Comparison of ENCODE assay signal across 13 cellular contexts in the genomic region with DNA sequence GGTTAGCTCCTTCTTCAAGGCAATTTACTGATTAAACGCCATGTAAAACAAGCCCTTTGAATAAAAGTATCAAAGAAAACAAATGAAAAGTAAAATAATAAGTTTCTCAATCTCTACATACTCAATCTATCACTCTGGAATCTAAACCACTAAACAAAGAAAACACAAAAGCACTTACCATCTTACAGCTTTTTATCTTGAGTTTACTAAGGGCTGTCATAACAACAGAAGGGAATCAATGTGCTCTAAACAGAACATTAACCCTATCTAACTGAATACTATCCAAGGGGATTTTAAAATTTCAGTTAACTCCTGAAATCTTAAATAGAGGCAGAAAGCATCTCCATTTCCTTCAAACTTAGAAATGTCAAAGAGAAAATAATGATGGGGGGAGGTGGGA. TPM values are rescaled to one million over a fixed set of nuclear protein-coding genes. Genes with fewer than 3 reads are reported as not detected.
DNase-seq lines count a peak whose midpoint lies in the region; ATAC-seq, FAIRE-seq and TF ChIP-seq lines count a peak whose summit lies in the region.
"Had no signal": no experiment of that assay in that cellular context is flagged by ENCODE, and none has a peak within 500 bp of the region (broad histone marks: within the 10 kb centered on the region; RNA-seq: fewer than 3 reads in every experiment).

No MANE protein-coding gene starts in this region.

- H4K20me1 ChIP-seq in endothelial cell of umbilical vein (replicated peaks; ENCODE audit: control insufficient read depth, extremely low read depth, insufficient read depth, low read length) (no peaks in the 10 kb centered on the region), smooth muscle cell (ENCODE audit: low read depth) (peaks cover 19% of the 10 kb centered on the region)

- DNase-seq in activated naive CD8-positive, alpha-beta T cell treated with anti-CD3 and anti-CD28 coated beads, Interleukin-2, amount 10 ng/mL, durations not matched to agents 7 days and 5 days, result no peak
- DNase-seq in activated naive CD8-positive, alpha-beta T cell treated with anti-CD3 and anti-CD28 coated beads for 36 hours, result no peak
- peak in 1 of 2 experiments; percentile 27 for DNase-seq in SJSA1 (ENCODE audit: low read depth in 1 of 2, low spot score in 2 of 2)
- no peak for DNase-seq in endothelial cell of umbilical vein (ENCODE audit: low read depth, low spot score)
- DNase-seq in smooth muscle cell (lab: John Stamatoyannopoulos, UW; ENCODE audit: unreplicated experiment), result no peak
- DNase-seq in body of pancreas, result no peak
- no peak for DNase-seq in posterior cingulate gyrus
- no peak for DNase-seq in inferior parietal cortex (ENCODE audit: extremely low spot score)
- DNase-seq: activated CD4-positive, CD25-positive, alpha-beta regulatory T cell; left colon; NCI-H1694 had no signal

- TF ChIP-seq POLR2A in endothelial cell of umbilical vein (IDR thresholded peaks at IDR 0.05; ENCODE audit: low read depth, low read length), result no peak
- TF ChIP-seq POLR2A in body of pancreas (IDR thresholded peaks at IDR 0.05), result no peak

- TF ChIP-seq CTCF in endothelial cell of umbilical vein (IDR thresholded peaks at IDR 0.05; ENCODE audit: extremely low read depth in 1 of 2, insufficient read depth in 1 of 2, low read depth in 1 of 2, low read length in 2 of 2) (no peak), smooth muscle cell (IDR thresholded peaks at IDR 0.05; ENCODE audit: borderline replicate concordance, insufficient read depth, poor library complexity, severe bottlenecking) (no peak), body of pancreas (IDR thresholded peaks at IDR 0.05) (no peak)

- H3K4me3 ChIP-seq in SJSA1 (no peak overlapping the region), endothelial cell of umbilical vein (replicated peaks in 1 of 3; ENCODE audit: insufficient read depth in 1 of 3, low read depth in 1 of 3, low read length in 3 of 3) (peak overlapping the region in 1 of 3 experiments; percentile 7), smooth muscle cell (peak overlapping the region; percentile 80), body of pancreas (no peak overlapping the region)
- H3K4me3 ChIP-seq: esophagus muscularis mucosa had no signal

- H3K27ac Mint-ChIP-seq in activated naive CD8-positive, alpha-beta T cell treated with anti-CD3 and anti-CD28 coated beads, Interleukin-2, amount 10 ng/mL, durations not matched to agents 7 days and 5 days, result peak overlapping the region; percentile 0
- H3K27ac Mint-ChIP-seq in activated naive CD8-positive, alpha-beta T cell treated with anti-CD3 and anti-CD28 coated beads for 36 hours, result no peak overlapping the region

- H2AFZ ChIP-seq in endothelial cell of umbilical vein (ENCODE audit: low read depth, low read length) (no peak overlapping the region), smooth muscle cell (ENCODE audit: low read depth) (no peak overlapping the region)
- H2AFZ ChIP-seq: parathyroid adenoma had no signal

- H3K27ac ChIP-seq in SJSA1, result peak overlapping the region; percentile 19; the same call in 1 of the 2 replicates
- no peak overlapping the region for H3K27ac ChIP-seq in endothelial cell of umbilical vein (ENCODE audit: insufficient read depth, low read depth, low read length)
- H3K27ac ChIP-seq in smooth muscle cell (ENCODE audit: low read depth), result no peak overlapping the region
- H3K27ac ChIP-seq in body of pancreas, result no peak overlapping the region
- H3K27ac ChIP-seq: parathyroid adenoma had no signal

- peaks cover 35% of the 10 kb centered on the region for H3K4me1 Mint-ChIP-seq in activated naive CD8-positive, alpha-beta T cell treated with anti-CD3 and anti-CD28 coated beads, Interleukin-2, amount 10 ng/mL, durations not matched to agents 7 days and 5 days
- H3K4me1 Mint-ChIP-seq in activated naive CD8-positive, alpha-beta T cell treated with anti-CD3 and anti-CD28 coated beads for 36 hours, result peaks cover 19% of the 10 kb centered on the region

- H3K4me1 ChIP-seq in SJSA1 (replicated peaks) (peaks cover 15% of the 10 kb centered on the region), endothelial cell of umbilical vein (ENCODE audit: control insufficient read depth, extremely low read depth, insufficient read depth, low read length) (peaks cover 31% of the 10 kb centered on the region), smooth muscle cell (ENCODE audit: low read depth) (peaks cover 34% of the 10 kb centered on the region), body of pancreas (peaks cover 15% of the 10 kb centered on the region)
- H3K4me1 ChIP-seq: parathyroid adenoma had no signal

- H3K36me3 ChIP-seq in SJSA1 (peaks cover 35% of the 10 kb centered on the region), endothelial cell of umbilical vein (ENCODE audit: control insufficient read depth in 2 of 2, extremely low read depth in 1 of 2, insufficient read depth in 2 of 2, low read length in 2 of 2) (no peaks in the 10 kb centered on the region), smooth muscle cell (ENCODE audit: low read depth) (no peaks in the 10 kb centered on the region), body of pancreas (replicated peaks in 1 of 2; ENCODE audit: insufficient read depth in 1 of 2, low read depth in 2 of 2) (no peaks in the 10 kb centered on the region)
- H3K36me3 ChIP-seq: esophagus muscularis mucosa had no signal

- H3K27me3 ChIP-seq in SJSA1 (replicated peaks) (no peaks in the 10 kb centered on the region), endothelial cell of umbilical vein (ENCODE audit: control insufficient read depth in 2 of 2, insufficient read depth in 2 of 2, low read length in 2 of 2) (no peaks in the 10 kb centered on the region), smooth muscle cell (ENCODE audit: low read depth) (no peaks in the 10 kb centered on the region), body of pancreas (no peaks in the 10 kb centered on the region)
- H3K27me3 ChIP-seq: esophagus muscularis mucosa had no signal

- 96% methylated on average over 1 of the region's 1 CpG for WGBS in smooth muscle cell (ENCODE audit: low lambda C conversion rate)
- 67 to 76% methylated on average over 1 of the region's 1 CpG for WGBS in body of pancreas, 2 donors

- dilution Hi-C loops in endothelial cell of umbilical vein (cut with MboI; ENCODE audit: extremely low pct_ligation_motif_present, low sequenced_read_pairs), result no loop called here

- H3K4me2 ChIP-seq in endothelial cell of umbilical vein (ENCODE audit: insufficient read depth, low read length) (peak overlapping the region; percentile 89), smooth muscle cell (peak overlapping the region; percentile 85)

- ATAC-seq in activated naive CD8-positive, alpha-beta T cell treated with anti-CD3 and anti-CD28 coated beads, Interleukin-2, amount 10 ng/mL, durations not matched to agents 7 days and 5 days (ENCODE audit: low read depth), result no peak
- ATAC-seq in body of pancreas, result no peak
- ATAC-seq: left colon had no signal

- CTCF ChIA-PET in endothelial cell of umbilical vein (lab: Charles Lee), result interaction anchor here (0.8 to 1.2 kb wide), 4 partner anchors 12 to 441 kb away, joined by 3 to 4 read pairs (median 3); no protein-coding TSS in a partner anchor

- no TSS peak for BruUV-seq in endothelial cell of umbilical vein (replicated peaks; lab: Mats Ljungman, UMichigan)

- H3K9me3 ChIP-seq in SJSA1 (replicated peaks) (no peaks in the 10 kb centered on the region), endothelial cell of umbilical vein (replicated peaks; ENCODE audit: control insufficient read depth, insufficient read depth, low read length) (no peaks in the 10 kb centered on the region), smooth muscle cell (replicated peaks; ENCODE audit: low read depth) (no peaks in the 10 kb centered on the region), body of pancreas (no peaks in the 10 kb centered on the region)
- H3K9me3 ChIP-seq: esophagus muscularis mucosa had no signal

- H3F3A ChIP-seq in smooth muscle cell (ENCODE audit: low read depth), result peaks cover 8% of the 10 kb centered on the region

- peaks cover 89% of the 10 kb centered on the region for H3K79me2 ChIP-seq in endothelial cell of umbilical vein (ENCODE audit: control insufficient read depth, insufficient read depth, low read length)
- peaks cover 79% of the 10 kb centered on the region for H3K79me2 ChIP-seq in smooth muscle cell (ENCODE audit: low read depth)

- intact Hi-C loops in endothelial cell of umbilical vein (cut with micrococcal nuclease), result loop anchor here (5.0 to 10.0 kb wide), 2 partner anchors 59 to 463 kb away; partner anchors contain the start of gene CLTC
- intact Hi-C loops in body of pancreas (cut with DNase I), result no loop called here
- intact Hi-C loops in posterior cingulate gyrus (cut with DNase I), result loop anchor here (10.0 kb wide), 1 partner anchor 73 kb away; the partner anchor contains the start of gene GDPD1

- FAIRE-seq in endothelial cell of umbilical vein (lab: Jason Lieb, UNC), result no peak

- POLR2A ChIA-PET in activated naive CD8-positive, alpha-beta T cell treated with anti-CD3 and anti-CD28 coated beads, Interleukin-2, amount 10 ng/mL, durations not matched to agents 7 days and 5 days (lab: Charles Lee), result interaction anchor here (0.6 kb wide), 1 partner anchor 686 kb away, joined by 5 read pairs; no protein-coding TSS in a partner anchor
- POLR2A ChIA-PET in endothelial cell of umbilical vein (lab: Charles Lee), result no interaction called here

- peak overlapping the region; percentile 55 for H3K4me3 Mint-ChIP-seq in activated naive CD8-positive, alpha-beta T cell treated with anti-CD3 and anti-CD28 coated beads, Interleukin-2, amount 10 ng/mL, durations not matched to agents 7 days and 5 days
- no peak overlapping the region for H3K4me3 Mint-ChIP-seq in activated naive CD8-positive, alpha-beta T cell treated with anti-CD3 and anti-CD28 coated beads for 36 hours

- H3K9me3 Mint-ChIP-seq in activated naive CD8-positive, alpha-beta T cell treated with anti-CD3 and anti-CD28 coated beads, Interleukin-2, amount 10 ng/mL, durations not matched to agents 7 days and 5 days, result no peaks in the 10 kb centered on the region
- no peaks in the 10 kb centered on the region for H3K9me3 Mint-ChIP-seq in activated naive CD8-positive, alpha-beta T cell treated with anti-CD3 and anti-CD28 coated beads for 36 hours

- peaks cover 16% of the 10 kb centered on the region for H3K36me3 Mint-ChIP-seq in activated naive CD8-positive, alpha-beta T cell treated with anti-CD3 and anti-CD28 coated beads, Interleukin-2, amount 10 ng/mL, durations not matched to agents 7 days and 5 days
- H3K36me3 Mint-ChIP-seq in activated naive CD8-positive, alpha-beta T cell treated with anti-CD3 and anti-CD28 coated beads for 36 hours, result peaks cover 11% of the 10 kb centered on the region

- no peaks in the 10 kb centered on the region for H3K9me1 ChIP-seq in endothelial cell of umbilical vein (replicated peaks; ENCODE audit: control insufficient read depth, extremely low read depth, insufficient read depth, low read length)

- H3K9ac ChIP-seq in endothelial cell of umbilical vein (replicated peaks; ENCODE audit: extremely low read depth, insufficient read depth, low read length), result no peak overlapping the region
- no peak overlapping the region for H3K9ac ChIP-seq in smooth muscle cell (ENCODE audit: low read depth)
- H3K9ac ChIP-seq: parathyroid adenoma had no signal

- H3K27me3 Mint-ChIP-seq in activated naive CD8-positive, alpha-beta T cell treated with anti-CD3 and anti-CD28 coated beads, Interleukin-2, amount 10 ng/mL, durations not matched to agents 7 days and 5 days, result no peaks in the 10 kb centered on the region
- no peaks in the 10 kb centered on the region for H3K27me3 Mint-ChIP-seq in activated naive CD8-positive, alpha-beta T cell treated with anti-CD3 and anti-CD28 coated beads for 36 hours

RNA-seq across cellular contexts. Expression of gene SKA2, which starts 3.4 kb away (rescaled TPM):
- 10 to 100 TPM; 71.9 to 80.3 TPM for total RNA-seq in activated naive CD8-positive, alpha-beta T cell treated with anti-CD3 and anti-CD28 coated beads, Interleukin-2, amount 10 ng/mL, durations not matched to agents 7 days and 5 days
- 10 to 100 TPM; 68.9 to 85.4 TPM for total RNA-seq in activated naive CD8-positive, alpha-beta T cell treated with anti-CD3 and anti-CD28 coated beads for 36 hours
- total RNA-seq in SJSA1 (2014; rRNA removed; shearing (Covaris generic)), result 332 and 622 TPM in 2 replicates
- 78.1 and 79.6 TPM in 2 replicates for total RNA-seq in endothelial cell of umbilical vein
- 12.2 and 12.9 TPM in 2 replicates for polyA plus RNA-seq in endothelial cell of umbilical vein
- polyA plus RNA-seq in endothelial cell of umbilical vein (2011; cell fraction: cytosol; rRNA removed), result 27.1 and 33.0 TPM in 2 replicates
- polyA plus RNA-seq in endothelial cell of umbilical vein (2011; cell fraction: nucleus; rRNA removed), result 6.1 and 7.9 TPM in 2 replicates
- 72.1 and 125 TPM in 2 replicates for polyA plus RNA-seq in endothelial cell of umbilical vein (2012)
- 15.2 and 18.4 TPM in 2 replicates for polyA minus RNA-seq in endothelial cell of umbilical vein
- polyA minus RNA-seq in endothelial cell of umbilical vein (2011; cell fraction: cytosol; rRNA and poly(A)+ RNA removed), result 22.7 TPM
- polyA minus RNA-seq in endothelial cell of umbilical vein (2011; cell fraction: nucleus; rRNA and poly(A)+ RNA removed), result 12.1 and 16.6 TPM in 2 replicates
- 64.9 and 77.8 TPM in 2 replicates for total RNA-seq in smooth muscle cell
- polyA plus RNA-seq in smooth muscle cell, result 41.2 and 47.5 TPM in 2 replicates
- 10 to 100 TPM in 1 of 2 donors, 1 to 10 TPM in 1; 5.6 to 10.9 TPM for total RNA-seq in body of pancreas

RNA-seq across cellular contexts. Expression of gene PRR11, which starts 4.0 kb away (rescaled TPM):
- total RNA-seq in activated naive CD8-positive, alpha-beta T cell treated with anti-CD3 and anti-CD28 coated beads, Interleukin-2, amount 10 ng/mL, durations not matched to agents 7 days and 5 days, result 10 to 100 TPM; 54.0 to 58.1 TPM
- total RNA-seq in activated naive CD8-positive, alpha-beta T cell treated with anti-CD3 and anti-CD28 coated beads for 36 hours, result 10 to 100 TPM; 66.4 to 67.3 TPM
- total RNA-seq in SJSA1 (2014; rRNA removed; shearing (Covaris generic)), result 40.6 and 51.2 TPM in 2 replicates
- 82.1 and 86.3 TPM in 2 replicates for total RNA-seq in endothelial cell of umbilical vein
- 22.5 and 28.8 TPM in 2 replicates for polyA plus RNA-seq in endothelial cell of umbilical vein
- 44.9 and 53.9 TPM in 2 replicates for polyA plus RNA-seq in endothelial cell of umbilical vein (2011; cell fraction: cytosol; rRNA removed)
- 10.2 and 15.6 TPM in 2 replicates for polyA plus RNA-seq in endothelial cell of umbilical vein (2011; cell fraction: nucleus; rRNA removed)
- polyA plus RNA-seq in endothelial cell of umbilical vein (2012), result 39.9 and 60.0 TPM in 2 replicates
- 31.7 and 32.8 TPM in 2 replicates for polyA minus RNA-seq in endothelial cell of umbilical vein
- 37.8 TPM for polyA minus RNA-seq in endothelial cell of umbilical vein (2011; cell fraction: cytosol; rRNA and poly(A)+ RNA removed)
- 10.6 and 17.0 TPM in 2 replicates for polyA minus RNA-seq in endothelial cell of umbilical vein (2011; cell fraction: nucleus; rRNA and poly(A)+ RNA removed)
- total RNA-seq in smooth muscle cell, result 3.0 and 4.2 TPM in 2 replicates
- polyA plus RNA-seq in smooth muscle cell, result 7.0 and 7.9 TPM in 2 replicates
- total RNA-seq in body of pancreas, result under 1 TPM in 1 of 2 donors, not detected in 1; 0.33 TPM

RNA-seq across cellular contexts. Expression of gene TRIM37, which starts 44.9 kb away (rescaled TPM):
- total RNA-seq in activated naive CD8-positive, alpha-beta T cell treated with anti-CD3 and anti-CD28 coated beads, Interleukin-2, amount 10 ng/mL, durations not matched to agents 7 days and 5 days, result 10 to 100 TPM; 25.1 to 25.5 TPM
- total RNA-seq in activated naive CD8-positive, alpha-beta T cell treated with anti-CD3 and anti-CD28 coated beads for 36 hours, result 10 to 100 TPM; 25.1 to 26.0 TPM
- total RNA-seq in SJSA1 (2014; rRNA removed; shearing (Covaris generic)), result 68.1 and 87.2 TPM in 2 replicates
- 37.1 and 41.9 TPM in 2 replicates for total RNA-seq in endothelial cell of umbilical vein
- polyA plus RNA-seq in endothelial cell of umbilical vein, result 17.0 and 18.8 TPM in 2 replicates
- 24.2 and 26.2 TPM in 2 replicates for polyA plus RNA-seq in endothelial cell of umbilical vein (2011; cell fraction: cytosol; rRNA removed)
- polyA plus RNA-seq in endothelial cell of umbilical vein (2011; cell fraction: nucleus; rRNA removed), result 32.4 and 43.2 TPM in 2 replicates
- 41.3 and 45.6 TPM in 2 replicates for polyA plus RNA-seq in endothelial cell of umbilical vein (2012)
- 82.1 and 191 TPM in 2 replicates for polyA minus RNA-seq in endothelial cell of umbilical vein
- polyA minus RNA-seq in endothelial cell of umbilical vein (2011; cell fraction: cytosol; rRNA and poly(A)+ RNA removed), result 24.5 TPM
- 69.0 and 99.8 TPM in 2 replicates for polyA minus RNA-seq in endothelial cell of umbilical vein (2011; cell fraction: nucleus; rRNA and poly(A)+ RNA removed)
- 16.5 and 20.7 TPM in 2 replicates for total RNA-seq in smooth muscle cell
- polyA plus RNA-seq in smooth muscle cell, result 8.0 and 11.4 TPM in 2 replicates
- total RNA-seq in body of pancreas, result 10 to 100 TPM; 11.7 to 12.2 TPM

RNA-seq across cellular contexts. Expression of gene SMG8, which starts 58.2 kb away (rescaled TPM):
- 10 to 100 TPM; 15.8 to 16.3 TPM for total RNA-seq in activated naive CD8-positive, alpha-beta T cell treated with anti-CD3 and anti-CD28 coated beads, Interleukin-2, amount 10 ng/mL, durations not matched to agents 7 days and 5 days
- 10 to 100 TPM; 20.6 to 22.3 TPM for total RNA-seq in activated naive CD8-positive, alpha-beta T cell treated with anti-CD3 and anti-CD28 coated beads for 36 hours
- total RNA-seq in SJSA1 (2014; rRNA removed; shearing (Covaris generic)), result 19.8 and 34.5 TPM in 2 replicates
- total RNA-seq in endothelial cell of umbilical vein (17.1 and 18.8 TPM in 2 replicates), smooth muscle cell (18.1 and 18.5 TPM in 2 replicates), body of pancreas (1 to 10 TPM; 4.9 to 5.6 TPM)
- polyA plus RNA-seq in endothelial cell of umbilical vein (9.5 and 11.0 TPM in 2 replicates), smooth muscle cell (11.8 and 12.1 TPM in 2 replicates)
- 8.8 and 10.6 TPM in 2 replicates for polyA plus RNA-seq in endothelial cell of umbilical vein (2011; cell fraction: cytosol; rRNA removed)
- polyA plus RNA-seq in endothelial cell of umbilical vein (2011; cell fraction: nucleus; rRNA removed), result 9.5 and 10.6 TPM in 2 replicates
- 16.6 and 18.1 TPM in 2 replicates for polyA plus RNA-seq in endothelial cell of umbilical vein (2012)
- polyA minus RNA-seq in endothelial cell of umbilical vein, result 19.9 and 23.9 TPM in 2 replicates
- 9.9 TPM for polyA minus RNA-seq in endothelial cell of umbilical vein (2011; cell fraction: cytosol; rRNA and poly(A)+ RNA removed)
- polyA minus RNA-seq in endothelial cell of umbilical vein (2011; cell fraction: nucleus; rRNA and poly(A)+ RNA removed), result 11.8 and 14.1 TPM in 2 replicates
